In the genomic region with DNA sequence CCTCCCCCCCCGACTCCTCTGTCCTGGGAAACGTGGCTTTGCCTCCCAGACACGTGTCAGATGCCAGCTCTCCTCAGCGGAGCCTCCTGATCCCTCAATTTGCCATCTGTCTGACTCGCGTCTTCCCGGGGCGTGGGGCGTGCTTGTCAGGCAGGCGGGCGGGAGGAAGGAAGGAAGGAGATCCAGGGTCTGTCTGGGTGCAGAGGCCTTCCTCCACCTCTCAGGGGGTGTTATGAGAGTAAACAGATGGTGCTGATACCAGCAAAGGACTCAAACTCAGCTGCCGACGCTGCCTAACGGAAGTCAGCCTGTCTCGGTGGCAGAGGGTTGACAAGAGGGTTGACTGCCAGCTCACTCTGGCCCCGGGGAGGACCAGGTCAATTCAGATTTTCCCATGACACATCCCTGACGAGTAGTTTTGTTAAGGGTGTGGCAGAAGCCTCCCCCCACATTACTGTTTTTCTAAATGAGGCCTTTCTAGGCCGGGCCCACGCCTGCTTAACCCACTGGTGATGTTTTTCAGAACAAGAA, we compare ENCODE assay signal across 7 cellular contexts. TPM values are rescaled to one million over a fixed set of nuclear protein-coding genes. Genes with fewer than 3 reads are reported as not detected.
A peak's percentile ranks its signal among the peaks of the same experiment; 100 is the strongest.
DNase-seq lines count a peak whose midpoint lies in the region; ATAC-seq and TF ChIP-seq lines count a peak whose summit lies in the region.

No MANE protein-coding gene starts in this region.

- no peak for TF ChIP-seq POLR2A in esophagus squamous epithelium (IDR thresholded peaks at IDR 0.05)

- no peak for TF ChIP-seq CTCF in esophagus squamous epithelium (IDR thresholded peaks at IDR 0.05)

- no peaks in the 10 kb centered on the region for H3K9me3 ChIP-seq in esophagus squamous epithelium

- peaks cover 31 to 78% (median 71%) of the 10 kb centered on the region in 3 donors for H3K4me1 ChIP-seq in esophagus squamous epithelium

- DNase-seq in NCI-H69 (lab: John Stamatoyannopoulos, UW) (peak; percentile 90), activated T-cell treated with anti-CD3 and anti-CD28 coated beads for 24 hours (ENCODE audit: low read depth) (peak; percentile 75), esophagus squamous epithelium (lab: John Stamatoyannopoulos, UW) (no peak), NCI-H510A (lab: John Stamatoyannopoulos, UW) (no peak)
- peak; percentile 68 to 71 for DNase-seq in stimulated activated CD4-positive, alpha-beta T cell treated with anti-CD3 and anti-CD28 coated beads, Interleukin-15, amount 100 ng/mL, for 48 hours (ENCODE audit: low read depth in 2 of 2)

- H3K27me3 ChIP-seq in esophagus squamous epithelium, result no peaks in the 10 kb centered on the region

- no peak for ATAC-seq in GM21825 (IDR thresholded peaks at IDR 0.05; ENCODE audit: unreplicated experiment)
- ATAC-seq in HG03196 (IDR thresholded peaks at IDR 0.05; ENCODE audit: unreplicated experiment), result no peak

- WGBS in esophagus squamous epithelium, 2 donors, result 28 to 31% methylated on average over 10 to 12 of the region's 19 CpGs

- H3K36me3 ChIP-seq in esophagus squamous epithelium, result peaks cover 14 to 82% (median 20%) of the 10 kb centered on the region in 3 donors

- H3K27ac ChIP-seq in esophagus squamous epithelium, result peak overlapping the region; percentile 40 to 73 (median 58)

- intact Hi-C loops in esophagus squamous epithelium (cut with DNase I), result no loop called here

- H3K4me3 ChIP-seq in esophagus squamous epithelium, result no peak overlapping the region

RNA-seq across cellular contexts. Expression of a gene that starts 17.0 kb away (rescaled TPM):
- 10 to 100 TPM in 3 of 4 donors, 1 to 10 TPM in 1; 7.8 to 36.8 (median 13.7) TPM for total RNA-seq in esophagus squamous epithelium

RNA-seq across cellular contexts. Expression of a gene that starts 52.2 kb away (rescaled TPM):
- 1 to 10 TPM in 2 of 4 donors, under 1 TPM in 1, not detected in 1; 0.75 to 5.5 (median 1.7) TPM for total RNA-seq in esophagus squamous epithelium

Comparison
In these comparisons a context has a peak if more than half of its experiments do, and no peak if none do; other contexts are left out.
1. DNase-seq: peak in NCI-H69 (single experiment), activated T-cell treated with anti-CD3 and anti-CD28 coated beads for 24 hours (single experiment) and stimulated activated CD4-positive, alpha-beta T cell treated with anti-CD3 and anti-CD28 coated beads, Interleukin-15, amount 100 ng/mL, for 48 hours (2 of 2); none in esophagus squamous epithelium (single experiment) and NCI-H510A (single experiment).